ENCODE assay signal across 24 cellular contexts in genomic region chr1:43882763-43883162, GRCh38. TPM values are rescaled to one million over a fixed set of nuclear protein-coding genes. Genes with fewer than 3 reads are reported as not detected.
DNase-seq lines count a peak whose midpoint lies in the region; TF ChIP-seq lines count a peak whose summit lies in the region.
"Had no signal": no experiment of that assay in that cellular context is flagged by ENCODE, and none has a peak within 500 bp of the region (broad histone marks: within the 10 kb centered on the region; RNA-seq: fewer than 3 reads in every experiment).

No MANE protein-coding gene starts in this region.

- no peaks in the 10 kb centered on the region for H3K9me3 ChIP-seq in cardiac muscle cell (ENCODE audit: low read depth)
- H3K9me3 ChIP-seq in left ventricle myocardium inferior (replicated peaks), result no peaks in the 10 kb centered on the region
- H3K9me3 ChIP-seq in OCI-LY1 (ENCODE audit: low read length), result no peaks in the 10 kb centered on the region
- H3K9me3 ChIP-seq: BE2C, BLaER1 had no signal

- no peaks in the 10 kb centered on the region for H3F3A ChIP-seq in OCI-LY1 (ENCODE audit: insufficient read depth, low read length)

- H3K36me3 ChIP-seq in cardiac muscle cell (no peaks in the 10 kb centered on the region), left ventricle myocardium inferior (no peaks in the 10 kb centered on the region), OCI-LY1 (ENCODE audit: insufficient read depth, low read length) (no peaks in the 10 kb centered on the region)
- H3K36me3 ChIP-seq: BE2C had no signal

- H3K4me1 ChIP-seq in cardiac muscle cell (ENCODE audit: low read depth) (peaks cover 47% of the 10 kb centered on the region), left ventricle myocardium inferior (peaks cover 23% of the 10 kb centered on the region), OCI-LY1 (ENCODE audit: insufficient read depth, low read length, severe bottlenecking) (peaks cover 21% of the 10 kb centered on the region)
- H3K4me1 ChIP-seq: BE2C had no signal

- TF ChIP-seq CTCF in cardiac muscle cell (IDR thresholded peaks at IDR 0.05; ENCODE audit: low read depth, low read length), result no peak
- no peak for TF ChIP-seq CTCF in left ventricle myocardium inferior (IDR thresholded peaks at IDR 0.05; ENCODE audit: borderline replicate concordance)
- TF ChIP-seq CTCF in OCI-LY1 (IDR thresholded peaks at IDR 0.05; ENCODE audit: low read length), result no peak

- DNase-seq in cardiac muscle cell (ENCODE audit: low read depth in 1 of 2, low spot score in 1 of 2) (no peak), left ventricle myocardium inferior (no peak), epithelial cell of prostate (ENCODE audit: low read depth, low spot score) (no peak), OCI-M2 (lab: John Stamatoyannopoulos, UW; ENCODE audit: unreplicated experiment) (no peak)
- DNase-seq in activated naive CD4-positive, alpha-beta T cell (lab: John Stamatoyannopoulos, UW), result no peak
- DNase-seq: ACHN; BE2C; CD4-positive, alpha-beta memory T cell; CD4-positive, CD25-positive, alpha-beta regulatory T cell; CD8-positive, alpha-beta memory T cell; DMS 273 treated with DMSO at 0.1 percent for 48 hours; DMS53; DMS79; DND-41; EL; GDM1 had no signal

- no peaks in the 10 kb centered on the region for H3K79me2 ChIP-seq in OCI-LY1 (ENCODE audit: insufficient read depth, low read length)

- peak overlapping the region; percentile 85 for H3K27ac ChIP-seq in cardiac muscle cell
- H3K27ac ChIP-seq in left ventricle myocardium inferior (replicated peaks), result no peak overlapping the region
- peak overlapping the region; percentile 19 for H3K27ac ChIP-seq in OCI-LY1 (ENCODE audit: low read depth, low read length, poor library complexity, severe bottlenecking)
- H3K27ac ChIP-seq in epithelial cell of prostate, result peak overlapping the region; percentile 93
- H3K27ac ChIP-seq: 22Rv1, BLaER1 had no signal

- H3K4me3 ChIP-seq in cardiac muscle cell, result no peak overlapping the region
- no peak overlapping the region for H3K4me3 ChIP-seq in left ventricle myocardium inferior
- no peak overlapping the region for H3K4me3 ChIP-seq in OCI-LY1 (ENCODE audit: low read depth, low read length, poor library complexity, severe bottlenecking)
- H3K4me3 ChIP-seq: BLaER1, GM12878 had no signal

- intact Hi-C loops in left ventricle myocardium inferior (cut with micrococcal nuclease), result no loop called here

- H4K20me1 ChIP-seq in OCI-LY1 (ENCODE audit: insufficient read depth, low read length), result no peaks in the 10 kb centered on the region
- H4K20me1 ChIP-seq: BLaER1 had no signal

- no peaks in the 10 kb centered on the region for H3K27me3 ChIP-seq in cardiac muscle cell
- no peaks in the 10 kb centered on the region for H3K27me3 ChIP-seq in left ventricle myocardium inferior (ENCODE audit: low read depth)
- no peaks in the 10 kb centered on the region for H3K27me3 ChIP-seq in OCI-LY1 (ENCODE audit: insufficient read depth, low read length)
- H3K27me3 ChIP-seq: BE2C, BLaER1 had no signal

- no peak overlapping the region for H3K4me2 ChIP-seq in OCI-LY1 (ENCODE audit: low read length)

- H3K9ac ChIP-seq in OCI-LY1 (ENCODE audit: low read length), result no peak overlapping the region
- H3K9ac ChIP-seq: BLaER1 had no signal

- H2AFZ ChIP-seq in OCI-LY1 (ENCODE audit: low read length), result no peak overlapping the region

- no peaks in the 10 kb centered on the region for H3K9me2 ChIP-seq in OCI-LY1 (ENCODE audit: low read depth, low read length)

RNA-seq across cellular contexts. Expression of gene ARTN, which starts 50.8 kb away (rescaled TPM):
- total RNA-seq in cardiac muscle cell (26.2 and 29.8 TPM in 2 replicates), left ventricle myocardium inferior (0.14 TPM)
- polyA plus RNA-seq in cardiac muscle cell, result 50.5 and 60.4 TPM in 2 replicates
- total RNA-seq: A172, G401 had no signal
- polyA plus RNA-seq: AG04450; CD14-positive monocyte; CD4-positive, alpha-beta memory T cell; CD4-positive, CD25-positive, alpha-beta regulatory T cell; CD8-positive, alpha-beta memory T cell had no signal

Comparison
In these comparisons a context has a peak if more than half of its experiments do, and no peak if none do; other contexts are left out.
1. RNA of gene ARTN, which starts 50.8 kb away (total RNA-seq): 26.2 to 29.8 TPM in cardiac muscle cell; 0.14 TPM in left ventricle myocardium inferior (single experiment); every median in the first group is over 10 times any median in the second.